In the genomic region with DNA sequence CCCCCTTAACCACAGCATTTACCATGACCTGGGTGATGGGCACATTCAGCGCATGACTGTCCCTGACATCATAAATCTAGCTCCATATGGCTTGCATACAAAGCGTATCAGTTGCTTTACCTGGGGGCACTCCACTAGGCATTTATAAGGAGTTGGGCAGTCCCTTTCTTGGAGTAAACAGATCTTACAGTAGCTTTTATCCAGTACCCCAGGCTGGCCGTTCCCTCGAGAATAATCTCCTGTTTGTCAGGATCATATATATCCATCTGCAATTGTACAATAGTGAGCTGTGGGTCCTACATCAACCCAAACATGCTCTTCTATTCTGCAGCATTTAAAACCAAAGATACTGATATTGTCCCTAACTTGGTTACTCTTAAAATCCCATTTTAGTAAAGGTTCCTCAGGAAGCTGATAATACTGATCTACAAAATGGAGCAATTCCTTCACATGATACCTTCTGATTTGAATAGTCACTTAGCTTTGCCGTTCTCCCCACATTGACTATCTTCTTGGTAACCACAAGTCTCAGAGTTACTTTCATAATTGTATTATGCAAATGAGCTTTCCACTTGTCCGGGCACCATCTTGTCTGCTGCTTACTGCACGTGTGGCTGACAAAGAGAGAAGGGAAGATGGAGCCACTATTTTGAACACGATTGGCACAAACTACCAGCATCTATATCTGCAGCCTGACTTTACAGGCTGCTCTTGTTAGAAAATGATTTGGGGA, we compare ENCODE assay signal across 12 cellular contexts.
DNase-seq lines count a peak whose midpoint lies in the region; ATAC-seq lines count a peak whose summit lies in the region.
"Had no signal": no experiment of that assay in that cellular context is flagged by ENCODE, and none has a peak within 500 bp of the region (broad histone marks: within the 10 kb centered on the region; RNA-seq: fewer than 3 reads in every experiment).

No MANE protein-coding gene starts in this region.

- H3K36me3 ChIP-seq in trophoblast cell (ENCODE audit: control insufficient read depth in 1 of 2, insufficient read depth in 2 of 2, low read length in 2 of 2) = no peaks in the 10 kb centered on the region
- H3K36me3 ChIP-seq in aorta (ENCODE audit: control insufficient read depth in 1 of 2, insufficient read depth in 2 of 2, low read length in 1 of 2) = no peaks in the 10 kb centered on the region

- no peak overlapping the region for H2BK120ac ChIP-seq in trophoblast cell (ENCODE audit: insufficient read depth, low read length, poor library complexity)

- H2BK5ac ChIP-seq in trophoblast cell (ENCODE audit: low read depth, low read length, poor library complexity) = no peak overlapping the region

- ATAC-seq in GM19025 (IDR thresholded peaks at IDR 0.05; ENCODE audit: low read depth, unreplicated experiment) (peak; percentile 83), GM21723 (IDR thresholded peaks at IDR 0.05; ENCODE audit: unreplicated experiment) (peak; percentile 72), HG03196 (IDR thresholded peaks at IDR 0.05; ENCODE audit: unreplicated experiment) (peak; percentile 67), aorta (ENCODE audit: low FRiP score) (no peak)
- ATAC-seq: foreskin keratinocyte, T-helper 17 cell had no signal

- no peak overlapping the region for H3K23ac ChIP-seq in trophoblast cell (ENCODE audit: low read length)

- no peak overlapping the region for H3K4me2 ChIP-seq in trophoblast cell (ENCODE audit: low read length)
- H3K4me2 ChIP-seq: smooth muscle cell had no signal

- H3K79me1 ChIP-seq in trophoblast cell (ENCODE audit: low read length) = peaks cover 2% of the 10 kb centered on the region

- no peaks in the 10 kb centered on the region for H3K9me3 ChIP-seq in trophoblast cell (ENCODE audit: insufficient read depth, low read depth, low read length)
- H3K9me3 ChIP-seq in aorta (ENCODE audit: control insufficient read depth, low read length) = no peaks in the 10 kb centered on the region

- H3K27me3 ChIP-seq in trophoblast cell (ENCODE audit: insufficient read depth, low read length) = no peaks in the 10 kb centered on the region
- no peaks in the 10 kb centered on the region for H3K27me3 ChIP-seq in aorta (ENCODE audit: control insufficient read depth in 1 of 2, insufficient read depth in 2 of 2, low read length in 1 of 2)
- H3K27me3 ChIP-seq: foreskin keratinocyte had no signal

- H3K4me1 ChIP-seq in trophoblast cell (ENCODE audit: control insufficient read depth in 1 of 2, insufficient read depth in 2 of 2, low read length in 2 of 2) = no peaks in the 10 kb centered on the region
- H3K4me1 ChIP-seq in aorta (ENCODE audit: control insufficient read depth in 1 of 2, insufficient read depth in 2 of 2, low read length in 2 of 2) = no peaks in the 10 kb centered on the region
- H3K4me1 ChIP-seq: foreskin keratinocyte had no signal

- H4K91ac ChIP-seq in trophoblast cell (ENCODE audit: low read depth, low read length) = peak overlapping the region; percentile 45

- DNase-seq in trophoblast cell = no peak
- DNase-seq in hippocampal formation (lab: John Stamatoyannopoulos, UW) = no peak
- DNase-seq in aorta = no peak
- no peak for DNase-seq in stimulated activated CD4-positive, alpha-beta T cell treated with anti-CD3 and anti-CD28 coated beads, Interleukin-15, amount 100 ng/mL, for 24 hours
- DNase-seq: activated gamma-delta T cell, EL, foreskin keratinocyte, T-helper 17 cell had no signal

- intact Hi-C loops in aorta (cut with DNase I) = no loop called here

- H3K14ac ChIP-seq in trophoblast cell (ENCODE audit: low read length) = no peak overlapping the region

- H4K12ac ChIP-seq in trophoblast cell (ENCODE audit: low read depth, low read length) = no peak overlapping the region

- WGBS in trophoblast cell (ENCODE audit: extremely low coverage, insufficient coverage, insufficient read length) = no CpG with 5 or more reads among the region's 8 CpGs
- 90% methylated on average over 8 of the region's 8 CpGs for WGBS in aorta, 2 donors

- no peak overlapping the region for H4K8ac ChIP-seq in trophoblast cell (ENCODE audit: low read depth, low read length)

- no peak overlapping the region for H3K18ac ChIP-seq in trophoblast cell (ENCODE audit: low read length)

- H2AFZ ChIP-seq in trophoblast cell (ENCODE audit: insufficient read depth, low read length, poor library complexity) = no peak overlapping the region

- H3K27ac ChIP-seq in trophoblast cell (ENCODE audit: low read depth, low read length) (no peak overlapping the region), aorta (ENCODE audit: low read depth in 1 of 2, low read length in 2 of 2) (no peak overlapping the region)
- H3K27ac ChIP-seq: foreskin keratinocyte had no signal

- no peak overlapping the region for H3K4ac ChIP-seq in trophoblast cell (ENCODE audit: low read depth, low read length)

- peak overlapping the region; percentile 15 for H2BK12ac ChIP-seq in trophoblast cell (ENCODE audit: low read length)

- H3K9ac ChIP-seq in trophoblast cell (ENCODE audit: low read length) = no peak overlapping the region

- H3K4me3 ChIP-seq in trophoblast cell (ENCODE audit: low read depth, low read length) = no peak overlapping the region
- no peak overlapping the region for H3K4me3 ChIP-seq in aorta (ENCODE audit: low read length in 2 of 2)
- H3K4me3 ChIP-seq: smooth muscle cell had no signal

- no peak overlapping the region for H2AK5ac ChIP-seq in trophoblast cell (ENCODE audit: low read length)

- H3K79me2 ChIP-seq in trophoblast cell (ENCODE audit: control insufficient read depth, insufficient read depth, low read length, poor library complexity) = no peaks in the 10 kb centered on the region
